Comparison of ENCODE assay signal across 11 cellular contexts in the genomic region with DNA sequence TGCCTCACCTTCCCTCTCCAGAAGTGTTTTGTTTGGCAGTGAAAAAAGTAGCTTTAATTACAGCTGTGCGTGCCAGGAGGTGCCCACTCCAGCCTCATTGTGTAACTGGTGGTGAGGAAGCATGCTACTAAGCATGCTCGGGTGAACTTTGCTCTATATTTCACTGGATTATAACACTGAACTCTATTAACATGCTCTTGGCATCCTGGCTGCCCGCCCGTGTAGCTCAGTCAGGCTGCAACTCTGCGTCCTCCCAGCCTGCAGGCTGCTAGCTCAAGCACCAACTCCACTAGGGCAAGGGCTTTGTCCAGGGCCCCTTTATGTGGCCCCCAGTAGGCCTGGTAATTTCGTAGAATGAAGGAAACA. TPM values are rescaled to one million over a fixed set of nuclear protein-coding genes. Genes with fewer than 3 reads are reported as not detected.
A peak's percentile ranks its signal among the peaks of the same experiment; 100 is the strongest.
DNase-seq lines count a peak whose midpoint lies in the region; ATAC-seq, FAIRE-seq and TF ChIP-seq lines count a peak whose summit lies in the region.
"Had no signal": no experiment of that assay in that cellular context is flagged by ENCODE, and none has a peak within 500 bp of the region (broad histone marks: within the 10 kb centered on the region; RNA-seq: fewer than 3 reads in every experiment).

No MANE protein-coding gene starts in this region.

- FAIRE-seq in kidney (lab: Jason Lieb, UNC): peak; percentile 15

- no peaks in the 10 kb centered on the region for H3K9me3 Mint-ChIP-seq in T-helper 2 cell treated with Interferon-gamma antibody and Interleukin-4, amounts not matched to agents 5 μg/mL and 100 μg/mL, for 36 hours
- H3K9me3 Mint-ChIP-seq: central memory CD8-positive, alpha-beta T cell had no signal

- H3K4me3 ChIP-seq in MG63 (no peak overlapping the region), breast epithelium (no peak overlapping the region), kidney (ENCODE audit: low read length in 2 of 2) (no peak overlapping the region), spleen (no peak overlapping the region)

- TF ChIP-seq CTCF in breast epithelium (IDR thresholded peaks at IDR 0.05) (no peak), kidney (IDR thresholded peaks at IDR 0.05; ENCODE audit: borderline replicate concordance, extremely low read depth, insufficient read depth) (no peak), spleen (IDR thresholded peaks at IDR 0.05 in 8 of 11, conservative IDR thresholded peaks at IDR 0.05 in 3 of 11) (no peak)

- H3K27me3 Mint-ChIP-seq in T-helper 2 cell treated with Interferon-gamma antibody and Interleukin-4, amounts not matched to agents 5 μg/mL and 100 μg/mL, for 36 hours (ENCODE audit: low read depth): no peaks in the 10 kb centered on the region
- H3K27me3 Mint-ChIP-seq: central memory CD8-positive, alpha-beta T cell had no signal

- H3K27me3 ChIP-seq in MG63 (no peaks in the 10 kb centered on the region), breast epithelium (no peaks in the 10 kb centered on the region), spleen (replicated peaks in 1 of 7) (no peaks in the 10 kb centered on the region)

- peaks cover 3% of the 10 kb centered on the region for H3K36me3 Mint-ChIP-seq in T-helper 2 cell treated with Interferon-gamma antibody and Interleukin-4, amounts not matched to agents 5 μg/mL and 100 μg/mL, for 36 hours (ENCODE audit: low read depth)

- no peak for ATAC-seq in HG03095 (IDR thresholded peaks at IDR 0.05; ENCODE audit: unreplicated experiment)
- ATAC-seq in GM21423 (IDR thresholded peaks at IDR 0.05; ENCODE audit: unreplicated experiment): no peak

- peaks cover 4% of the 10 kb centered on the region for H3K4me1 Mint-ChIP-seq in T-helper 2 cell treated with Interferon-gamma antibody and Interleukin-4, amounts not matched to agents 5 μg/mL and 100 μg/mL, for 36 hours (ENCODE audit: low read depth)
- H3K4me1 Mint-ChIP-seq: central memory CD8-positive, alpha-beta T cell had no signal

- H3K4me1 ChIP-seq in breast epithelium: peaks cover 0 to 14% of the 10 kb centered on the region in 2 donors
- peaks cover 35 to 63% of the 10 kb centered on the region in 2 donors for H3K4me1 ChIP-seq in kidney (ENCODE audit: control insufficient read depth in 1 of 2, insufficient read depth in 1 of 2, low read depth in 1 of 2, low read length in 2 of 2)
- H3K4me1 ChIP-seq in spleen: peaks cover 0 to 12% (median 0%) of the 10 kb centered on the region in 6 donors

- no peak overlapping the region for H3K4me3 Mint-ChIP-seq in T-helper 2 cell treated with Interferon-gamma antibody and Interleukin-4, amounts not matched to agents 5 μg/mL and 100 μg/mL, for 36 hours
- H3K4me3 Mint-ChIP-seq: central memory CD8-positive, alpha-beta T cell had no signal

- H3K9me3 ChIP-seq in MG63 (no peaks in the 10 kb centered on the region), breast epithelium (no peaks in the 10 kb centered on the region), kidney (ENCODE audit: control insufficient read depth in 1 of 2, low read length in 2 of 2) (no peaks in the 10 kb centered on the region), spleen (no peaks in the 10 kb centered on the region)

- intact Hi-C loops in breast epithelium (cut with DNase I; ENCODE audit: low total_unique reads) (no loop called here), kidney (cut with DNase I) (no loop called here), spleen (cut with DNase I; ENCODE audit: low total_unique reads) (no loop called here)

- no peak for TF ChIP-seq POLR2A in breast epithelium (IDR thresholded peaks at IDR 0.05)
- TF ChIP-seq POLR2A in spleen (IDR thresholded peaks at IDR 0.05): no peak

- peak overlapping the region in 1 of 2 donors; percentile 29 for H3K9ac ChIP-seq in kidney (ENCODE audit: low read length in 2 of 2)

- H3K27ac ChIP-seq in breast epithelium: peak overlapping the region; percentile 71 to 81
- H3K27ac ChIP-seq in kidney (ENCODE audit: low read depth in 2 of 2, low read length in 2 of 2): peak overlapping the region; percentile 82 to 90
- no peak overlapping the region for H3K27ac ChIP-seq in spleen

- peak; percentile 91 for DNase-seq in MG63
- DNase-seq in breast epithelium (ENCODE audit: low spot score in 2 of 2): peak in 1 of 2 donors; percentile 78
- DNase-seq in kidney: peak; percentile 93
- DNase-seq in spleen: peak; percentile 63
- DNase-seq in T-helper 2 cell treated with Interferon-gamma antibody and Interleukin-4, amounts not matched to agents 5 μg/mL and 100 μg/mL, for 36 hours (ENCODE audit: low spot score): no peak
- DNase-seq in NCI-H1694 (lab: John Stamatoyannopoulos, UW): no peak
- DNase-seq: MM.1S; stimulated activated CD4-positive, alpha-beta T cell treated with anti-CD3 and anti-CD28 coated beads, Interleukin-4, amount 100 ng/mL, for 4 hours had no signal

- 65 to 79% (median 75%) methylated on average over 6 of the region's 6 CpGs for WGBS in spleen, 5 donors

- no peak overlapping the region for H3K27ac Mint-ChIP-seq in T-helper 2 cell treated with Interferon-gamma antibody and Interleukin-4, amounts not matched to agents 5 μg/mL and 100 μg/mL, for 36 hours

- H3K36me3 ChIP-seq in MG63 (peaks cover 57% of the 10 kb centered on the region), breast epithelium (no peaks in the 10 kb centered on the region), kidney (ENCODE audit: control insufficient read depth in 1 of 2, insufficient read depth in 2 of 2, low read length in 2 of 2) (peaks cover 8 to 30% of the 10 kb centered on the region in 2 donors), spleen (peaks cover 0 to 97% (median 18%) of the 10 kb centered on the region in 6 donors)

RNA-seq across cellular contexts. Expression of a gene that starts 34.4 kb away (rescaled TPM):
- total RNA-seq in MG63 (2014; rRNA removed; shearing (Covaris generic); ENCODE audit: low replicate concordance): 70.0 and 90.8 TPM in 2 replicates
- 10 to 100 TPM; 25.2 to 26.5 (median 26.2) TPM for total RNA-seq in breast epithelium
- total RNA-seq in kidney: 157 TPM
- polyA plus RNA-seq in kidney (ENCODE audit: insufficient read depth, low read depth, low replicate concordance): 348 TPM
- 10 to 100 TPM; 16.6 to 60.7 (median 44.4) TPM for total RNA-seq in spleen
- 10 to 100 TPM; 11.1 to 27.7 (median 16.4) TPM for polyA plus RNA-seq in spleen

Comparison
In these comparisons a context has a peak if more than half of its experiments do, and no peak if none do; other contexts are left out.
1. DNase-seq: peak in MG63 (single experiment), kidney (single experiment) and spleen (single experiment); none in T-helper 2 cell treated with Interferon-gamma antibody and Interleukin-4, amounts not matched to agents 5 μg/mL and 100 μg/mL, for 36 hours (single experiment) and NCI-H1694 (single experiment).
2. H3K27ac ChIP-seq: peak in breast epithelium (2 of 2) and kidney (2 of 2); none in spleen (0 of 8).